8 cellular contexts compared by ENCODE assay signal in the genomic region with DNA sequence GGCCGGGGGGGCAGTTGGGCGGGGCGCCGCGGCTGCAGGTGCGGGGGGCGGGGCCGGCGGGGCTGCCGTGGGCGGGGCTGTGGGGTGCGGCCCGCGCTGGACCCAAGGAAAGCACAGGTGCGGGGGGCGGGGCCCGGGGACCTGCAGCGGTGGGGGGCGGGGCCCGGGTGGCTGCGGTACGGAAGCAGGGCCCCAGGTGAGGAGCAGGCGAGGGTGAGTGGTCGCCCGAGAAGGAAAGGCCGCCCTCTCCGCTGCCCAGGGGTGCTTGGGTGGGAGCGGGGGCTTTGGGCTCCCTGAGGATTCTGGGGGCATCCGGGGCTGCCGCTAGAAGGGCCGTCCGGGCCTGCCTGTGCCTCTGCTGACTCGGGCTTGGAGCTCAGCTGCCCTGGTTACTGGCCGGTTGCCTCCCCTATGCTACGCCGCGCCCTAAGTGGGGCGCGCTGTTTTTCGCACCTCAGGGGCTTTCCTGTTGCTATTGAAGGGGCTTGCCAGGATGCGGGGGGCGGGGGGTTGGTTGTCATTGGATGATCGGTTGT. TPM values are rescaled to one million over a fixed set of nuclear protein-coding genes. Genes with fewer than 3 reads are reported as not detected.
DNase-seq lines count a peak whose midpoint lies in the region; ATAC-seq and TF ChIP-seq lines count a peak whose summit lies in the region.

No MANE protein-coding gene starts in this region.

- no peak overlapping the region for H3K23ac ChIP-seq in H9 (ENCODE audit: insufficient read length, low read depth, low read length)

- peak overlapping the region; percentile 86 for H3K4me2 ChIP-seq in BLaER1
- peak overlapping the region; percentile 75 for H3K4me2 ChIP-seq in H9 (ENCODE audit: insufficient read depth, insufficient read length, low read length)
- H3K4me2 ChIP-seq in PC-3 (ENCODE audit: low read length): peak overlapping the region; percentile 81

- H3K9me3 Mint-ChIP-seq in H9: no peaks in the 10 kb centered on the region
- no peaks in the 10 kb centered on the region for H3K9me3 Mint-ChIP-seq in stimulated activated effector memory CD8-positive, alpha-beta T cell treated with anti-CD3 and anti-CD28 coated beads, Interleukin-12 subunit alpha, Interleukin-12 subunit beta, amount 100 ng/mL, for 72 hours

- H3K27ac ChIP-seq in BLaER1 (no peak overlapping the region), H9 (ENCODE audit: insufficient read length, low read depth, low read length) (no peak overlapping the region), PC-3 (ENCODE audit: low read length) (no peak overlapping the region), breast epithelium (peak overlapping the region; percentile 52 to 90), layer of hippocampus (ENCODE audit: low read depth, low read length) (peak overlapping the region; percentile 46)

- H2BK5ac ChIP-seq in H9 (ENCODE audit: insufficient read length, low read length): no peak overlapping the region

- no peak overlapping the region for H2AK5ac ChIP-seq in H9 (ENCODE audit: insufficient read length, low read length)

- H4K91ac ChIP-seq in H9 (ENCODE audit: insufficient read length, low read depth, low read length): no peak overlapping the region

- H3K27me3 Mint-ChIP-seq in H9 (ENCODE audit: low read depth): peaks cover 35% of the 10 kb centered on the region

- H3K14ac ChIP-seq in H9 (ENCODE audit: insufficient read depth, low read length): no peak overlapping the region; the same call in 1 of the 2 replicates

- TF ChIP-seq CTCF in H9 (conservative IDR thresholded peaks at IDR 0.05) (no peak), PC-3 (conservative IDR thresholded peaks at IDR 0.05; ENCODE audit: low read depth, low read length) (no peak), breast epithelium (IDR thresholded peaks at IDR 0.05) (no peak)

- ATAC-seq in PC-3 (peak; percentile 21), HG03025 (IDR thresholded peaks at IDR 0.05; ENCODE audit: low FRiP score, unreplicated experiment) (no peak)
- no peak for ATAC-seq in stimulated activated effector memory CD8-positive, alpha-beta T cell treated with anti-CD3 and anti-CD28 coated beads, Interleukin-12 subunit alpha, Interleukin-12 subunit beta, amount 100 ng/mL, for 72 hours

- H3K4me1 ChIP-seq in BLaER1 (peaks cover 21% of the 10 kb centered on the region), H9 (ENCODE audit: insufficient read depth, low read length) (peaks cover 9% of the 10 kb centered on the region), PC-3 (ENCODE audit: insufficient read depth, low read length) (no peaks in the 10 kb centered on the region), breast epithelium (no peaks in the 10 kb centered on the region)

- H3K4me3 ChIP-seq in BLaER1 (peak overlapping the region; percentile 59), PC-3 (ENCODE audit: low read length) (peak overlapping the region; percentile 68), breast epithelium (peak overlapping the region; percentile 43 to 93 (median 66))

- H2BK15ac ChIP-seq in H9 (ENCODE audit: low read depth, low read length): no peak overlapping the region

- no peaks in the 10 kb centered on the region for H3K27me3 ChIP-seq in BLaER1
- H3K27me3 ChIP-seq in H9 (ENCODE audit: insufficient read depth, low read length): no peaks in the 10 kb centered on the region; the same call in 1 of the 2 replicates
- no peaks in the 10 kb centered on the region for H3K27me3 ChIP-seq in PC-3 (ENCODE audit: low read length)
- no peaks in the 10 kb centered on the region for H3K27me3 ChIP-seq in breast epithelium
- H3K27me3 ChIP-seq in layer of hippocampus (ENCODE audit: control insufficient read depth, insufficient read depth, low read length): no peaks in the 10 kb centered on the region

- H3K4ac ChIP-seq in H9 (ENCODE audit: low read depth, low read length): no peak overlapping the region

- no TSS peak for BruUV-seq in PC-3 (replicated peaks; lab: Mats Ljungman, UMichigan)

- H4K5ac ChIP-seq in H9 (ENCODE audit: insufficient read length, low read depth, low read length): no peak overlapping the region

- peak overlapping the region; percentile 68 to 86 for H3K4me3 Mint-ChIP-seq in H9
- peak overlapping the region; percentile 53 for H3K4me3 Mint-ChIP-seq in stimulated activated effector memory CD8-positive, alpha-beta T cell treated with anti-CD3 and anti-CD28 coated beads, Interleukin-12 subunit alpha, Interleukin-12 subunit beta, amount 100 ng/mL, for 72 hours

- no peaks in the 10 kb centered on the region for H3K79me1 ChIP-seq in H9 (ENCODE audit: insufficient read depth, low read depth, low read length, poor library complexity, severe bottlenecking)

- H4K8ac ChIP-seq in H9 (replicated peaks; ENCODE audit: insufficient read length, low read depth, low read length): no peak overlapping the region

- POLR2A ChIA-PET in PC-3 (lab: Charles Lee; ENCODE audit: unreplicated experiment): no interaction called here

- H3F3A ChIP-seq in PC-3 (ENCODE audit: low read length, unreplicated experiment): no peaks in the 10 kb centered on the region

- no peak for TF ChIP-seq POLR2A in breast epithelium (IDR thresholded peaks at IDR 0.05)

- no peaks in the 10 kb centered on the region for H3K9me3 ChIP-seq in BLaER1
- no peaks in the 10 kb centered on the region for H3K9me3 ChIP-seq in H9 (ENCODE audit: control insufficient read depth, low read depth, low read length)
- no peaks in the 10 kb centered on the region for H3K9me3 ChIP-seq in PC-3 (ENCODE audit: low read length)
- no peaks in the 10 kb centered on the region for H3K9me3 ChIP-seq in breast epithelium

- no CpG with 5 or more reads among the region's 43 CpGs for WGBS in H9 (ENCODE audit: extremely low coverage, insufficient read length, low lambda C conversion rate)

- H3K9me2 ChIP-seq in PC-3 (replicated peaks; ENCODE audit: low read length): no peaks in the 10 kb centered on the region

- H2BK20ac ChIP-seq in H9 (ENCODE audit: low read depth, low read length, poor library complexity, severe bottlenecking): no peak overlapping the region

- H2BK120ac ChIP-seq in H9 (ENCODE audit: low read depth, low read length, poor library complexity, severe bottlenecking): no peak overlapping the region

- H3K36me3 ChIP-seq in BLaER1 (no peaks in the 10 kb centered on the region), PC-3 (ENCODE audit: low read depth, low read length) (no peaks in the 10 kb centered on the region), breast epithelium (no peaks in the 10 kb centered on the region)

- H3K27ac Mint-ChIP-seq in H9: no peak overlapping the region
- no peak overlapping the region for H3K27ac Mint-ChIP-seq in stimulated activated effector memory CD8-positive, alpha-beta T cell treated with anti-CD3 and anti-CD28 coated beads, Interleukin-12 subunit alpha, Interleukin-12 subunit beta, amount 100 ng/mL, for 72 hours

- H2AFZ ChIP-seq in H9 (ENCODE audit: low read length) (no peak overlapping the region), PC-3 (ENCODE audit: low read length) (peak overlapping the region; percentile 67)

- peaks cover 24 to 30% of the 10 kb centered on the region in 2 experiments for H3K4me1 Mint-ChIP-seq in H9
- peaks cover 6% of the 10 kb centered on the region for H3K4me1 Mint-ChIP-seq in stimulated activated effector memory CD8-positive, alpha-beta T cell treated with anti-CD3 and anti-CD28 coated beads, Interleukin-12 subunit alpha, Interleukin-12 subunit beta, amount 100 ng/mL, for 72 hours

- H3K56ac ChIP-seq in H9 (ENCODE audit: insufficient read length, low read depth, low read length): no peak overlapping the region

- no peak overlapping the region for H2BK12ac ChIP-seq in H9 (ENCODE audit: insufficient read length, low read depth, low read length)

- no peak overlapping the region for H3K18ac ChIP-seq in H9 (ENCODE audit: insufficient read length, low read depth, low read length)

- DNase-seq in H9 (peak; percentile 95), PC-3 (peak; percentile 61), breast epithelium (ENCODE audit: low spot score in 2 of 2) (peak; percentile 66 to 81), hippocampal formation (lab: John Stamatoyannopoulos, UW) (no peak)
- DNase-seq in stimulated activated effector memory CD8-positive, alpha-beta T cell treated with anti-CD3 and anti-CD28 coated beads, Interleukin-12 subunit alpha, Interleukin-12 subunit beta, amount 100 ng/mL, for 72 hours (ENCODE audit: low spot score in 2 of 2): no peak

- no peaks in the 10 kb centered on the region for H3K79me2 ChIP-seq in H9 (ENCODE audit: insufficient read depth, low read length)
- no peaks in the 10 kb centered on the region for H3K79me2 ChIP-seq in PC-3 (ENCODE audit: low read length)

- H3K23me2 ChIP-seq in H9 (ENCODE audit: insufficient read length, low read depth, low read length, poor library complexity, severe bottlenecking): peaks cover 8% of the 10 kb centered on the region

- H3K9ac ChIP-seq in BLaER1 (no peak overlapping the region), H9 (ENCODE audit: extremely low read depth, insufficient read length, low read length) (no peak overlapping the region), PC-3 (ENCODE audit: low read length) (no peak overlapping the region)

- no peaks in the 10 kb centered on the region; a peak in 1 of 7 replicates for H3K36me3 Mint-ChIP-seq in H9 (ENCODE audit: insufficient read depth in 1 of 3, low read depth in 3 of 3)
- H3K36me3 Mint-ChIP-seq in stimulated activated effector memory CD8-positive, alpha-beta T cell treated with anti-CD3 and anti-CD28 coated beads, Interleukin-12 subunit alpha, Interleukin-12 subunit beta, amount 100 ng/mL, for 72 hours: no peaks in the 10 kb centered on the region

- H4K20me1 ChIP-seq in BLaER1: peaks cover 50% of the 10 kb centered on the region
- H4K20me1 ChIP-seq in H9 (ENCODE audit: control insufficient read depth, insufficient read depth, insufficient read length): no peaks in the 10 kb centered on the region
- no peaks in the 10 kb centered on the region for H4K20me1 ChIP-seq in PC-3 (ENCODE audit: low read length)

- CTCF ChIA-PET in PC-3 (lab: Charles Lee): no interaction called here

- intact Hi-C loops in PC-3 (cut with micrococcal nuclease): loop anchor here (10.0 kb wide), 1 partner anchor 51 kb away; a partner anchor contains a TSS
- intact Hi-C loops in breast epithelium (cut with DNase I; ENCODE audit: low total_unique reads): no loop called here

- H3T11ph ChIP-seq in H9 (ENCODE audit: low read length): no peak overlapping the region

RNA-seq across cellular contexts. Expression of a gene that starts 0.8 kb away (rescaled TPM):
- total RNA-seq in H9 (2021) (17.8 and 18.6 TPM in 2 replicates), PC-3 (2014; rRNA removed) (7.9 and 10.2 TPM in 2 replicates), breast epithelium (10 to 100 TPM in 2 of 3 donors, 1 to 10 TPM in 1; 5.8 to 30.7 (median 15.1) TPM)

RNA-seq across cellular contexts. Expression of a gene that starts 54.9 kb away (rescaled TPM):
- total RNA-seq in H9 (2021) (15.6 and 15.8 TPM in 2 replicates), PC-3 (2014; rRNA removed) (1.6 and 1.8 TPM in 2 replicates), breast epithelium (10 to 100 TPM in 2 of 3 donors, 1 to 10 TPM in 1; 9.2 to 13.9 (median 12.2) TPM)

Comparison
In these comparisons a context has a peak if more than half of its experiments do, and no peak if none do; other contexts are left out.
1. H3K27ac ChIP-seq: peak in breast epithelium (2 of 2) and layer of hippocampus (single experiment); none in BLaER1 (single experiment), H9 (single experiment) and PC-3 (single experiment).
2. DNase-seq: peak in H9 (single experiment), PC-3 (single experiment) and breast epithelium (2 of 2); none in stimulated activated effector memory CD8-positive, alpha-beta T cell treated with anti-CD3 and anti-CD28 coated beads, Interleukin-12 subunit alpha, Interleukin-12 subunit beta, amount 100 ng/mL, for 72 hours (0 of 2) and hippocampal formation (0 of 2).
3. Peak in every context shown above with its lines, with median percentiles within 50 percentile points of each other: H3K4me2 ChIP-seq and H3K4me3 ChIP-seq.